8 cellular contexts compared by ENCODE assay signal in the genomic region with DNA sequence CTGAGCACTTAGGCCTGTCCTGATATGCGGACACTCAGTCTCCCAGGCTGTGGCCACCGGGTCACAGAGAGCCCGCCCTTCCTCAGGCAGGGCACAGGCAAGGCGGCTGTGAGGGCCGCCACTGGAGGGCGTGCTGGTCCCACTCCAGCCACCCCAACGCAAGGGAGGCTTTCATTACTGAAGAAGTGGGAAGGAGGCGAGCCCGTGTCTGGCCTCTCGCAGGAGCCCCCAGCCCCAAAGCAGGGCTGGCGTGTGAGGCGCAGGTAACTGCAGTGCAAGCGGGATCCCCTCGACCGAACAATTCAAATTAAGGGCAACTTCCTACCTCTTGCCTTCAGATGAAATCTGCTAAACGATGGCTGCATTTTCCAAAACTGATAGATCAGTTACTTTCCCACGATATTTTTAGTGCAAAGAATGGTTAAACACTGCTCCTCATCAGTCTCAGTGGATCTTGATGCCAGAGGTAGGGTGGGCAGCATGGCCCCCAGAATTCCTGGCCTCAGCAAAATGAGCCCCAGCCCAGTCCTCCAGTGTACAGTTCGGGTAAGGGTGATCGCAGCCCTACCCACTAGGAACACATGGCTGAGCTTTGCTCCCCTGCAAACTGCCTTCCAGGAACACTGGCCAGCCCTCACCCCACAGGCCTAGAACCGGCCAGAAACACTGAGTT.
A peak's percentile ranks its signal among the peaks of the same experiment; 100 is the strongest.
DNase-seq lines count a peak whose midpoint lies in the region; ATAC-seq and TF ChIP-seq lines count a peak whose summit lies in the region.

No MANE protein-coding gene starts in this region.

- H3K27ac ChIP-seq in spleen = no peak overlapping the region

- no peak for TF ChIP-seq POLR2A in spleen (IDR thresholded peaks at IDR 0.05)

- POLR2A ChIA-PET in BJ (lab: Charles Lee) = no interaction called here

- H3K4me3 ChIP-seq in BJ (ENCODE audit: low read depth, low read length) (no peak overlapping the region), fibroblast of pulmonary artery (replicated peaks; ENCODE audit: low read depth, low read length) (no peak overlapping the region), spleen (no peak overlapping the region)

- intact Hi-C loops in spleen (cut with DNase I; ENCODE audit: low total_unique reads) = loop anchor here (10.0 kb wide), 1 partner anchor 662 kb away; no protein-coding TSS in a partner anchor

- WGBS in spleen, 5 donors = 58 to 70% (median 61%) methylated on average over 8 to 20 of the region's 20 CpGs

- ATAC-seq in GM19395 (IDR thresholded peaks at IDR 0.05; ENCODE audit: unreplicated experiment) (no peak), HG02571 (IDR thresholded peaks at IDR 0.05; ENCODE audit: unreplicated experiment) (no peak)

- DNase-seq in BJ (ENCODE audit: low read depth) (no peak), H4 (ENCODE audit: low spot score) (peak; percentile 48), RPMI7951 (ENCODE audit: low read depth) (peak; percentile 55), fibroblast of pulmonary artery (ENCODE audit: low read depth) (peak; percentile 52), spleen (no peak), cerebellar nuclear complex (lab: John Stamatoyannopoulos, UW) (no peak)

- H3K9me3 ChIP-seq in spleen = no peaks in the 10 kb centered on the region

- CTCF ChIA-PET in BJ (lab: Yijun Ruan, JAX) = interaction anchor here (2.1 kb wide), 1 partner anchor 220 kb away, joined by 8 read pairs; no protein-coding TSS in a partner anchor

- H3K4me1 ChIP-seq in spleen = peaks cover 0 to 13% (median 0%) of the 10 kb centered on the region in 6 donors

- H3K36me3 ChIP-seq in BJ (ENCODE audit: control insufficient read depth, insufficient read depth, low read length) = no peaks in the 10 kb centered on the region
- no peaks in the 10 kb centered on the region for H3K36me3 ChIP-seq in spleen

- no peaks in the 10 kb centered on the region for H3K27me3 ChIP-seq in BJ (ENCODE audit: control insufficient read depth, insufficient read depth, low read length)
- no peaks in the 10 kb centered on the region for H3K27me3 ChIP-seq in spleen (replicated peaks in 1 of 7)

- TF ChIP-seq CTCF in BJ (IDR thresholded peaks at IDR 0.05; ENCODE audit: insufficient read depth, low read depth, low read length) (peak; percentile 69), fibroblast of pulmonary artery (IDR thresholded peaks at IDR 0.05; ENCODE audit: low read length, missing control alignments) (peak; percentile 70), spleen (IDR thresholded peaks at IDR 0.05 in 8 of 11, conservative IDR thresholded peaks at IDR 0.05 in 3 of 11) (peak in 8 of 11 experiments; percentile 18 to 61 (median 44))

Comparison
In these comparisons a context has a peak if more than half of its experiments do, and no peak if none do; other contexts are left out.
1. DNase-seq: peak in H4 (single experiment), RPMI7951 (single experiment) and fibroblast of pulmonary artery (single experiment); none in BJ (single experiment), spleen (single experiment) and cerebellar nuclear complex (0 of 2).
2. Peak in every context shown above with its lines, with median percentiles within 50 percentile points of each other: CTCF ChIP-seq.